2 cellular contexts compared by ENCODE assay signal in the genomic region with DNA sequence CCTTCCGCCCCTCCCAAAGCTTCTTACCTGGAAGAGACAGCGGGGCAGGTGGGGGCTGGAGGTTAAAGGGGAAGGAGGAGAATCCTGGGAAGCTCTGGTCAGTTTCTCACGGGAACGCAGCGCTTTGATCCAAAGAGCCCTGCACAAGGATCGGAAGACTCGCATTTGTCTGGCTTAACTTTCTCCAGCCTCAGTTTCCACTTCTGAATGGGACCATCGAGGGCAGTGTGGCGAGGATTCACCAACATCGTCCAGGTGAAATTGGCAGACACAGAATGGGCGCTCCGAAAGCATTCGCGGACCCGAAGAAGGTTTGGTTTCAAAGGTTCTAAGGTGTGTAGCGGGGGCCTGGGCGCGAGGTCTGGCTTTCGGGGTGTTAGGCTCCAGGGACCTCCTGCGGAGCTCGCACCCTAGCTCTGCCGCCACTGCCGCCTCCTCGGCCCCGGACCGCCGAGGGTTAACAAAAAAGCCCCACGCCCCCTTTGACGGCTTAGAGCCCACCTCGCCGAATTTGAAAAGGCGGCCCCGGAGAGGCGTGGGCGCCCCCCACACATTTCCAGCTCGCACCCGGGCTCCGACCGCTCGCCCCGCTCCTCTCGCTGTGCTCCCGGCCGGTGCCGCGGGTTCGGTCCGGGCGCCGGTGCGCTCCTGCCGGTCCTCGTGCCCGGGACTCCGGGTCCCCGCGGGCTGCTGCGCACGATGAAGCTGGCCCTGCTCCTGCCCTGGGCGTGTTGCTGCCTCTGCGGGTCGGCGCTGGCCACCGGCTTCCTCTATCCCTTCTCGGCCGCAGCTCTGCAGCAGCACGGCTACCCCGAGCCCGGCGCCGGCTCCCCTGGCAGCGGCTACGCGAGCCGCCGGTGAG.
TF ChIP-seq lines count a peak whose summit lies in the region.

A gene (plus strand): TSS at position 542 of the 862 bp plus-strand sequence. CDS start 158 bp downstream, at position 700.

TF ChIP-seq in GM12891, 5 proteins besides CTCF, POLR2A, EP300 and RAD21:
- TF ChIP-seq POLR2AphosphoS5 (IDR thresholded peaks at IDR 0.05; ENCODE audit: low read depth, low read length): no peak
- TF ChIP-seq SPI1 (IDR thresholded peaks at IDR 0.05; ENCODE audit: low read depth, low read length): no peak
- TF ChIP-seq POU2F2 (IDR thresholded peaks at IDR 0.05; ENCODE audit: low read depth, low read length): no peak
- TF ChIP-seq TAF1 (IDR thresholded peaks at IDR 0.05; ENCODE audit: low read depth, low read length): no peak
- no peak for TF ChIP-seq PAX5 (IDR thresholded peaks at IDR 0.05; ENCODE audit: insufficient read depth, low read length, severe bottlenecking)

TF ChIP-seq in H1, 55 proteins besides CTCF, POLR2A, EP300 and RAD21:
- TF ChIP-seq JUN (IDR thresholded peaks at IDR 0.05; ENCODE audit: low read depth, low read length) (no peak), TAF1 (IDR thresholded peaks at IDR 0.05; ENCODE audit: low read depth, low read length) (peak; percentile 54), TAF7 (optimal IDR thresholded peaks at IDR 0.05; ENCODE audit: borderline replicate concordance, low read depth, low read length) (peak; percentile 37), TBP (IDR thresholded peaks at IDR 0.05; ENCODE audit: low read depth, low read length) (peak; percentile 26; the same call in 1 of the 2 replicates), CHD2 (IDR thresholded peaks at IDR 0.05; ENCODE audit: low read length) (no peak), SP1 (IDR thresholded peaks at IDR 0.05; ENCODE audit: low read depth, low read length) (no peak), SUZ12 (IDR thresholded peaks at IDR 0.05; ENCODE audit: low read length) (no peak), BACH1 (IDR thresholded peaks at IDR 0.05; ENCODE audit: low read length) (peak; percentile 21; the same call in 1 of the 2 replicates), RXRA (IDR thresholded peaks at IDR 0.05; ENCODE audit: insufficient read depth, low read depth, low read length) (no peak), TEAD4 (IDR thresholded peaks at IDR 0.05; ENCODE audit: low read depth, low read length) (no peak), GABPA (IDR thresholded peaks at IDR 0.05; ENCODE audit: borderline replicate concordance, insufficient read depth, low read length) (no peak), HDAC2 (IDR thresholded peaks at IDR 0.05; ENCODE audit: borderline replicate concordance in 1 of 2, low read depth in 2 of 2, low read length in 2 of 2) (no peak), KDM5A (IDR thresholded peaks at IDR 0.05; ENCODE audit: low read length) (no peak), SRF (IDR thresholded peaks at IDR 0.05; ENCODE audit: low read depth, low read length) (no peak), RBBP5 (IDR thresholded peaks at IDR 0.05; ENCODE audit: borderline replicate concordance, low read depth, low read length) (0 out of 2 replicates have a peak, but pooled peaks have one; percentile 50), KDM4A (IDR thresholded peaks at IDR 0.05; ENCODE audit: low read depth, low read length, severe bottlenecking) (peak; percentile 41), PHF8 (conservative IDR thresholded peaks at IDR 0.05; ENCODE audit: low read depth, low read length) (0 out of 2 replicates have a peak, but pooled peaks have one; percentile 35), ZNF274 (IDR thresholded peaks at IDR 0.05; ENCODE audit: borderline replicate concordance, extremely low read depth, low read length) (no peak)
- TF ChIP-seq, protein P1, sequence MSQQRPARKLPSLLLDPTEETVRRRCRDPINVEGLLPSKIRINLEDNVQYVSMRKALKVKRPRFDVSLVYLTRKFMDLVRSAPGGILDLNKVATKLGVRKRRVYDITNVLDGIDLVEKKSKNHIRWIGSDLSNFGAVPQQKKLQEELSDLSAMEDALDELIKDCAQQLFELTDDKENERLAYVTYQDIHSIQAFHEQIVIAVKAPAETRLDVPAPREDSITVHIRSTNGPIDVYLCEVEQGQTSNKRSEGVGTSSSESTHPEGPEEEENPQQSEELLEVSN (IDR thresholded peaks at IDR 0.05): peak; percentile 60; the same call in 1 of the 2 replicates
- TF ChIP-seq, protein P2, sequence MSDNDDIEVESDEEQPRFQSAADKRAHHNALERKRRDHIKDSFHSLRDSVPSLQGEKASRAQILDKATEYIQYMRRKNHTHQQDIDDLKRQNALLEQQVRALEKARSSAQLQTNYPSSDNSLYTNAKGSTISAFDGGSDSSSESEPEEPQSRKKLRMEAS (IDR thresholded peaks at IDR 0.05): peak; percentile 77
